In genomic region chr15:90188914-90189748, GRCh38 we compare ENCODE assay signal across 13 cellular contexts. TPM values are rescaled to one million over a fixed set of nuclear protein-coding genes. Genes with fewer than 3 reads are reported as not detected.
DNase-seq lines count a peak whose midpoint lies in the region; TF ChIP-seq lines count a peak whose summit lies in the region.
"Had no signal": no experiment of that assay in that cellular context is flagged by ENCODE, and none has a peak within 500 bp of the region (broad histone marks: within the 10 kb centered on the region; RNA-seq: fewer than 3 reads in every experiment).

No MANE protein-coding gene starts in this region.

- no peaks in the 10 kb centered on the region for H3K9me3 Mint-ChIP-seq in activated T-cell treated with anti-CD3 and anti-CD28 coated beads, Interleukin-2, amount 50 U/mL, for 24 hours
- H3K9me3 Mint-ChIP-seq: naive thymus-derived CD8-positive, alpha-beta T cell had no signal

- H3K4me1 ChIP-seq in OCI-LY7 (ENCODE audit: insufficient read depth, low read length, poor library complexity, severe bottlenecking), result peaks cover 64% of the 10 kb centered on the region
- peaks cover 67% of the 10 kb centered on the region for H3K4me1 ChIP-seq in stomach smooth muscle (ENCODE audit: control insufficient read depth, insufficient read depth, low read length)

- no peak for TF ChIP-seq CTCF in OCI-LY7 (conservative IDR thresholded peaks at IDR 0.05; ENCODE audit: low read length)

- H3K9me3 ChIP-seq in OCI-LY7 (ENCODE audit: low read length), result no peaks in the 10 kb centered on the region
- H3K9me3 ChIP-seq in stomach smooth muscle (ENCODE audit: control insufficient read depth in 2 of 2, low read length in 2 of 2), result no peaks in the 10 kb centered on the region
- H3K9me3 ChIP-seq: gastrocnemius medialis had no signal

- H3K4me1 Mint-ChIP-seq in activated T-cell treated with anti-CD3 and anti-CD28 coated beads, Interleukin-2, amount 50 U/mL, for 24 hours (ENCODE audit: low read depth), result peaks cover 30% of the 10 kb centered on the region

- H3K27ac ChIP-seq in OCI-LY7 (ENCODE audit: low read depth, low read length, poor library complexity, severe bottlenecking) (no peak overlapping the region), epithelial cell of prostate (peak overlapping the region; percentile 87), stomach smooth muscle (ENCODE audit: low read length) (peak overlapping the region; percentile 90)
- H3K27ac ChIP-seq: gastrocnemius medialis had no signal

- CTCF ChIA-PET in OCI-LY7 (lab: Charles Lee; ENCODE audit: unreplicated experiment), result interaction anchor here (1.0 to 1.6 kb wide), 2 partner anchors 11 kb away, joined by 3 to 5 read pairs; no protein-coding TSS in a partner anchor

- H3K9me2 ChIP-seq in OCI-LY7 (ENCODE audit: insufficient read depth, low read length), result no peaks in the 10 kb centered on the region

- H3K27me3 ChIP-seq in stomach smooth muscle (ENCODE audit: control insufficient read depth in 1 of 2, insufficient read depth in 2 of 2, low read length in 2 of 2), result no peaks in the 10 kb centered on the region
- H3K27me3 ChIP-seq: gastrocnemius medialis had no signal

- no peaks in the 10 kb centered on the region for H3K79me2 ChIP-seq in OCI-LY7 (ENCODE audit: insufficient read depth, low read depth, low read length)

- no peak overlapping the region for H3K4me3 Mint-ChIP-seq in activated T-cell treated with anti-CD3 and anti-CD28 coated beads, Interleukin-2, amount 50 U/mL, for 24 hours

- no peak overlapping the region for H2AFZ ChIP-seq in OCI-LY7 (ENCODE audit: low read length)

- no peaks in the 10 kb centered on the region for H3K27me3 Mint-ChIP-seq in activated T-cell treated with anti-CD3 and anti-CD28 coated beads, Interleukin-2, amount 50 U/mL, for 24 hours
- H3K27me3 Mint-ChIP-seq: naive thymus-derived CD8-positive, alpha-beta T cell had no signal

- no peak overlapping the region for H3K9ac ChIP-seq in stomach smooth muscle (ENCODE audit: low read length in 2 of 2)

- H4K20me1 ChIP-seq in OCI-LY7 (ENCODE audit: insufficient read depth, low read length), result no peaks in the 10 kb centered on the region

- H3K27ac Mint-ChIP-seq in activated T-cell treated with anti-CD3 and anti-CD28 coated beads, Interleukin-2, amount 50 U/mL, for 24 hours, result peak overlapping the region; percentile 22

- no peaks in the 10 kb centered on the region for H3K36me3 ChIP-seq in OCI-LY7 (ENCODE audit: insufficient read depth, low read length)
- H3K36me3 ChIP-seq in stomach smooth muscle (ENCODE audit: control insufficient read depth in 2 of 2, insufficient read depth in 2 of 2, low read length in 2 of 2), result no peaks in the 10 kb centered on the region
- H3K36me3 ChIP-seq: gastrocnemius medialis had no signal

- H3K36me3 Mint-ChIP-seq in activated T-cell treated with anti-CD3 and anti-CD28 coated beads, Interleukin-2, amount 50 U/mL, for 24 hours (ENCODE audit: low read depth), result no peaks in the 10 kb centered on the region
- H3K36me3 Mint-ChIP-seq: naive thymus-derived CD8-positive, alpha-beta T cell had no signal

- BruUV-seq in OCI-LY7 (replicated peaks; lab: Mats Ljungman, UMichigan), result no TSS peak

- H3K4me3 ChIP-seq in OCI-LY7 (ENCODE audit: low read depth, low read length, poor library complexity, severe bottlenecking) (no peak overlapping the region), stomach smooth muscle (ENCODE audit: low read length in 2 of 2) (no peak overlapping the region)
- H3K4me3 ChIP-seq: gastrocnemius medialis, smooth muscle cell had no signal

- DNase-seq in activated T-cell treated with anti-CD3 and anti-CD28 coated beads, Interleukin-2, amount 50 U/mL, for 24 hours, result no peak
- DNase-seq in activated T-cell treated with anti-CD3 and anti-CD28 coated beads, Interleukin-2, amount 50 U/mL, for 1 hour, result no peak
- DNase-seq in OCI-LY7 (ENCODE audit: low spot score), result no peak
- DNase-seq in epithelial cell of prostate (ENCODE audit: low read depth, low spot score), result no peak
- no peak for DNase-seq in NCI-H2029 treated with DMSO at 0.1 percent for 48 hours (lab: John Stamatoyannopoulos, UW)
- no peak for DNase-seq in mucosa of gallbladder (ENCODE audit: low spot score)
- no peak for DNase-seq in activated CD4-positive, alpha-beta T cell treated with anti-CD3 and anti-CD28 coated beads, Interleukin-2, amount 50 U/mL, for 48 hours
- DNase-seq: gastrocnemius medialis, NCI-H2029, T-helper 9 cell had no signal

- intact Hi-C loops in OCI-LY7 (cut with micrococcal nuclease; ENCODE audit: unreplicated experiment), result no loop called here

- H3K4me2 ChIP-seq in OCI-LY7 (ENCODE audit: low read length), result peak overlapping the region; percentile 74; the same call in 1 of the 2 replicates
- H3K4me2 ChIP-seq: smooth muscle cell had no signal

- POLR2A ChIA-PET in OCI-LY7 (lab: Charles Lee), result interaction anchor here (0.6 to 5.1 kb wide), 6 partner anchors 11 to 293 kb away, joined by 3 to 73 read pairs (median 4); partner anchors contain the start of genes CIB1, GDPGP1 and SEMA4B

RNA-seq across cellular contexts. Expression of gene SEMA4B, which starts 12.0 kb away (rescaled TPM):
- 21.9 and 44.1 TPM in 2 replicates for total RNA-seq in OCI-LY7 (2014; rRNA removed; shearing (Covaris generic))
- total RNA-seq in OCI-LY7 (2022) (34.9 and 38.2 TPM in 2 replicates), mucosa of gallbladder (79.7 TPM)

RNA-seq across cellular contexts. Expression of gene CIB1, which starts 44.6 kb away (rescaled TPM):
- 52.8 and 53.2 TPM in 2 replicates for total RNA-seq in OCI-LY7 (2014; rRNA removed; shearing (Covaris generic))
- total RNA-seq in OCI-LY7 (2022) (54.5 and 66.0 TPM in 2 replicates), mucosa of gallbladder (106 TPM)

RNA-seq across cellular contexts. Expression of gene GDPGP1, which starts 44.9 kb away (rescaled TPM):
- total RNA-seq in OCI-LY7 (2014; rRNA removed; shearing (Covaris generic)), result 8.1 and 22.3 TPM in 2 replicates
- 12.1 and 12.9 TPM in 2 replicates for total RNA-seq in OCI-LY7 (2022)
- total RNA-seq in mucosa of gallbladder, result 12.6 TPM
